ENCODE assay signal across 8 cellular contexts in the genomic region with DNA sequence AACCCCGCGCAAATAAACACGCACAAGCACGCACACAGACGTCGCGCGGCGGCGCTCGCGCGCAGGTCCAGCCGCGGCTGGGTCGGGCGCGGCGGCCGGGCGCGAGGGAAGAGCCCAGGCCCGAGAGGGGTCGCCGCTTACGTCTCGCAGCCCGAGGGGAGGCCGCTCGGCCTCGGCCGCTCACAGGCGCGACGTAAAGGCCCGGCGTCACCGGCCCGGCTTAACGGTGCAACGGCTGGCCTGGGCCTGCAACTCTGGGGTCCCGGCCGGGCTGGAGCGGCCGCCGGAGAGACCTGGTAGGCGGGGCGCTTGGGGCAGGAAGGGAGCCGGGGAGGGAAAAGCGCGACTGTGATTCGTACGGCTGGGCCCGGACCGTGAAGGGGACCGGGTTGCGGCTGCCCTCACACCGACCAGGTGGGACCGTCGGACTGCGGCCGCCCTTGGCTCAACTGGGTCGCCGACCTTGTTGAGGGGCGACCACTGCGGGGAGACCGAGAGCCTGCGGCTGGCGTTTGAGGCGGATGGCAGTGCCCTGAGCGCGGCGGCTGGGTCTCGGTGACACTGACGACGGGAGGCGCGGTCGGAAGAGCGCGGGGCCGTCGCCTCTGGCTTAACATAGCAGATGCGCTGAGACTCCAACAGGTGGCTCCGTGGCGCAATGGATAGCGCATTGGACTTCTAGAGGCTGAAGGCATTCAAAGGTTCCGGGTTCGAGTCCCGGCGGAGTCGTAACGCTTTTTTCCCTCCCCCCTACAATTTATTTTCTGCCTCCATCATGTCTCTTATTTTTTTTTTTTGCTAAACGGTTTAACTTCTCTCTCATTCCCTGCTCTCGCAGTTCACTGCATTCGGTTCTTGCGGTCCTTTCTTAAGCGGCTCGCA. TPM values are rescaled to one million over a fixed set of nuclear protein-coding genes. Genes with fewer than 3 reads are reported as not detected.
DNase-seq lines count a peak whose midpoint lies in the region; ATAC-seq and TF ChIP-seq lines count a peak whose summit lies in the region.

No MANE protein-coding gene starts in this region.

- H3K4me1 ChIP-seq in ascending aorta (peaks cover 0 to 21% of the 10 kb centered on the region in 2 donors), hepatocyte (ENCODE audit: insufficient read depth) (peaks cover 19% of the 10 kb centered on the region), aorta (ENCODE audit: control insufficient read depth in 1 of 2, insufficient read depth in 2 of 2, low read length in 2 of 2) (no peaks in the 10 kb centered on the region)

- peaks cover 3% of the 10 kb centered on the region for H3K36me3 Mint-ChIP-seq in T-helper 2 cell treated with Interferon-gamma antibody and Interleukin-4, amounts not matched to agents 5 μg/mL and 100 μg/mL, for 36 hours (ENCODE audit: low read depth)

- intact Hi-C loops in ascending aorta (cut with DNase I) = loop anchor here (2.0 to 10.0 kb wide), 7 partner anchors 32 to 1012 kb away; a partner anchor contains a TSS
- intact Hi-C loops in aorta (cut with DNase I) = loop anchor here (5.0 to 10.0 kb wide), 5 partner anchors 222 to 545 kb away; a partner anchor contains a TSS

- H3K9me3 Mint-ChIP-seq in T-helper 2 cell treated with Interferon-gamma antibody and Interleukin-4, amounts not matched to agents 5 μg/mL and 100 μg/mL, for 36 hours = peaks cover 5% of the 10 kb centered on the region

- peaks cover 19% of the 10 kb centered on the region for H3K4me1 Mint-ChIP-seq in T-helper 2 cell treated with Interferon-gamma antibody and Interleukin-4, amounts not matched to agents 5 μg/mL and 100 μg/mL, for 36 hours (ENCODE audit: low read depth)

- peaks cover 6% of the 10 kb centered on the region for H3K27me3 Mint-ChIP-seq in T-helper 2 cell treated with Interferon-gamma antibody and Interleukin-4, amounts not matched to agents 5 μg/mL and 100 μg/mL, for 36 hours (ENCODE audit: low read depth)

- H3K4me3 ChIP-seq in ascending aorta (peak overlapping the region; percentile 73 to 91), hepatocyte (peak overlapping the region; percentile 100), aorta (ENCODE audit: low read length in 2 of 2) (peak overlapping the region; percentile 55 to 56)

- DNase-seq in NCI-H187 (lab: John Stamatoyannopoulos, UW) = peak; percentile 58 to 96
- peak; percentile 88 for DNase-seq in T-helper 2 cell treated with Interferon-gamma antibody and Interleukin-4, amounts not matched to agents 5 μg/mL and 100 μg/mL, for 36 hours (ENCODE audit: low spot score)
- peak; percentile 59 to 94 for DNase-seq in ascending aorta (ENCODE audit: low spot score in 2 of 2)
- DNase-seq in hepatocyte (ENCODE audit: low spot score) = peak; percentile 95
- DNase-seq in renal cortical epithelial cell (ENCODE audit: low read depth) = peak; percentile 81
- DNase-seq in aorta = peak; percentile 91 to 95

- H3K4me2 ChIP-seq in hepatocyte = peak overlapping the region; percentile 88

- H3K27ac ChIP-seq in ascending aorta = peak overlapping the region; percentile 92 to 100
- peak overlapping the region; percentile 95 for H3K27ac ChIP-seq in hepatocyte
- peak overlapping the region; percentile 91 to 92 for H3K27ac ChIP-seq in aorta (ENCODE audit: low read depth in 1 of 2, low read length in 2 of 2)

- no peaks in the 10 kb centered on the region for H3K79me2 ChIP-seq in hepatocyte

- peak; percentile 69 for ATAC-seq in GM18502 (IDR thresholded peaks at IDR 0.05; ENCODE audit: poor library complexity, unreplicated experiment)
- ATAC-seq in HG02970 (IDR thresholded peaks at IDR 0.05; ENCODE audit: low FRiP score, unreplicated experiment) = peak; percentile 77
- ATAC-seq in aorta (ENCODE audit: low FRiP score) = peak; percentile 93

- peak overlapping the region; percentile 95 for H3K4me3 Mint-ChIP-seq in T-helper 2 cell treated with Interferon-gamma antibody and Interleukin-4, amounts not matched to agents 5 μg/mL and 100 μg/mL, for 36 hours

- H2AFZ ChIP-seq in hepatocyte = peak overlapping the region; percentile 98

- WGBS in hepatocyte (ENCODE audit: low lambda C conversion rate, missing lambda C conversion rate) = 1% methylated on average over 73 of the region's 99 CpGs
- 0 to 1% methylated on average over 70 to 98 of the region's 99 CpGs for WGBS in aorta, 2 donors

- TF ChIP-seq CTCF in ascending aorta (IDR thresholded peaks at IDR 0.05) = no peak
- no peak for TF ChIP-seq CTCF in hepatocyte (IDR thresholded peaks at IDR 0.05; ENCODE audit: poor library complexity)

- H4K20me1 ChIP-seq in hepatocyte (ENCODE audit: insufficient read depth, poor library complexity, severe bottlenecking) = no peaks in the 10 kb centered on the region

- H3K27me3 ChIP-seq in ascending aorta (no peaks in the 10 kb centered on the region), hepatocyte (no peaks in the 10 kb centered on the region), aorta (ENCODE audit: control insufficient read depth in 1 of 2, insufficient read depth in 2 of 2, low read length in 1 of 2) (no peaks in the 10 kb centered on the region)

- no peaks in the 10 kb centered on the region for H3K9me2 ChIP-seq in hepatocyte (replicated peaks; ENCODE audit: insufficient read depth)

- H3K9me3 ChIP-seq in ascending aorta (no peaks in the 10 kb centered on the region), hepatocyte (ENCODE audit: low read depth) (no peaks in the 10 kb centered on the region), aorta (ENCODE audit: control insufficient read depth, low read length) (no peaks in the 10 kb centered on the region)

- H3K36me3 ChIP-seq in ascending aorta = no peaks in the 10 kb centered on the region
- no peaks in the 10 kb centered on the region for H3K36me3 ChIP-seq in hepatocyte (replicated peaks; ENCODE audit: insufficient read depth, low read depth)
- H3K36me3 ChIP-seq in aorta (ENCODE audit: control insufficient read depth in 1 of 2, insufficient read depth in 2 of 2, low read length in 1 of 2) = no peaks in the 10 kb centered on the region

- H3K27ac Mint-ChIP-seq in T-helper 2 cell treated with Interferon-gamma antibody and Interleukin-4, amounts not matched to agents 5 μg/mL and 100 μg/mL, for 36 hours = peak overlapping the region; percentile 94

RNA-seq across cellular contexts. Expression of a gene that starts 31.8 kb away (rescaled TPM):
- total RNA-seq in ascending aorta = 27.1 TPM
- 43.6 and 44.7 TPM in 2 replicates for total RNA-seq in hepatocyte
- 34.4 and 37.8 TPM in 2 replicates for polyA plus RNA-seq in hepatocyte
- 48.6 and 51.7 TPM in 2 replicates for total RNA-seq in renal cortical epithelial cell
- 10 to 100 TPM; 36.6 to 55.6 TPM for total RNA-seq in aorta
- polyA plus RNA-seq in aorta = 10 to 100 TPM; 30.8 to 46.3 TPM

Comparison
In these comparisons a context has a peak if more than half of its experiments do, and no peak if none do; other contexts are left out.
1. Peak in every context shown above with its lines: DNase-seq, ATAC-seq, H3K4me3 ChIP-seq and H3K27ac ChIP-seq.